ENCODE assay signal across 8 cellular contexts in genomic region chr16:70091104-70091503, GRCh38. TPM values are rescaled to one million over a fixed set of nuclear protein-coding genes. Genes with fewer than 3 reads are reported as not detected.
DNase-seq lines count a peak whose midpoint lies in the region; ATAC-seq, FAIRE-seq and TF ChIP-seq lines count a peak whose summit lies in the region.
"Not testable (repeated sequence)": the region's sequence is repeated elsewhere in the genome, so short reads cannot be mapped to it uniquely, and the experiment has no call there.

No MANE protein-coding gene starts in this region.

- H3K27ac ChIP-seq in VCaP, result peak overlapping the region; percentile 32
- not testable (repeated sequence) for H3K27ac ChIP-seq in HepG2 (ENCODE audit: extremely low read length, insufficient read depth, low read length); transverse colon

- POLR2A ChIA-PET in HepG2 (lab: Yijun Ruan, JAX), result not testable (repeated sequence)

- TF ChIP-seq RAD21 in HepG2 (CRISPR knock-in tag; IDR thresholded peaks at IDR 0.05), result not testable (repeated sequence)

- H3K4me2 ChIP-seq in HepG2 (ENCODE audit: low read depth, low read length), result not testable (repeated sequence)

- not testable (repeated sequence) for BruUV-seq in HepG2 (replicated peaks; lab: Mats Ljungman, UMichigan)

- H3K9ac ChIP-seq in HepG2 (ENCODE audit: insufficient read depth, low read depth, low read length), result not testable (repeated sequence)

- not testable (repeated sequence) for H2AFZ ChIP-seq in HepG2 (ENCODE audit: low read length)

- not testable (repeated sequence) for ATAC-seq in HepG2

- not testable (repeated sequence) for TF ChIP-seq EP300 in HepG2 (IDR thresholded peaks at IDR 0.05; ENCODE audit: low read depth in 2 of 2, low read length in 2 of 2); HepG2 (CRISPR knock-in tag; IDR thresholded peaks at IDR 0.05; ENCODE audit: borderline replicate concordance); transverse colon (IDR thresholded peaks at IDR 0.05; ENCODE audit: low read depth)

- H3K9me3 ChIP-seq in HepG2 (ENCODE audit: low read length); transverse colon: not testable (repeated sequence)

- intact Hi-C loops in HepG2 (cut with micrococcal nuclease; ENCODE audit: unreplicated experiment); transverse colon (cut with DNase I; ENCODE audit: low total_unique reads): not testable (repeated sequence)

- not testable (repeated sequence) for H4K20me1 ChIP-seq in HepG2 (ENCODE audit: insufficient read depth, low read length)

- in situ Hi-C loops in HepG2 (cut with HindIII; ENCODE audit: extremely low pct_ligation_motif_present, low pct_unique_long_range_greater_than_20kb); transverse colon (cut with MboI; ENCODE audit: low pct_ligation_motif_present in 1 of 4, low pct_unique_long_range_greater_than_20kb in 1 of 4, low sequenced_read_pairs in 3 of 4): not testable (repeated sequence)

- peaks cover 27% of the 10 kb centered on the region for H3K4me1 ChIP-seq in HepG2 (ENCODE audit: insufficient read depth, low read length)
- not testable (repeated sequence) for H3K4me1 ChIP-seq in transverse colon

- not testable (repeated sequence) for H3K36me3 ChIP-seq in HepG2 (replicated peaks in 1 of 2; ENCODE audit: control insufficient read depth in 1 of 2, insufficient read depth in 2 of 2, low read length in 2 of 2); transverse colon

- 38% methylated on average over 4 of the region's 4 CpGs for WGBS in HepG2 (ENCODE audit: low lambda C conversion rate)
- WGBS in transverse colon (ENCODE audit: low coverage in 1 of 2), 2 donors, result 61 to 67% methylated on average over 1 to 4 of the region's 4 CpGs

- FAIRE-seq in GM19239 (lab: Jason Lieb, UNC) (peak; percentile 61), islet of Langerhans (lab: Jason Lieb, UNC) (peak; percentile 76), HepG2 (lab: Jason Lieb, UNC) (peak; percentile 56)

- DNase-seq in DMS 273 (lab: John Stamatoyannopoulos, UW; ENCODE audit: unreplicated experiment) (peak; percentile 17), NCI-H69 (lab: John Stamatoyannopoulos, UW) (peak; percentile 2), cerebellum (ENCODE audit: low spot score) (peak; percentile 47), HepG2 (ENCODE audit: low spot score) (peak; percentile 23), transverse colon (peak; percentile 61)
- DNase-seq in GM19239 (ENCODE audit: insufficient read length, low spot score), result not testable (repeated sequence)

- H3K4me3 ChIP-seq in HepG2 (replicated peaks in 1 of 3; ENCODE audit: insufficient read depth in 1 of 3, low read depth in 2 of 3, low read length in 3 of 3); transverse colon: not testable (repeated sequence)

- not testable (repeated sequence) for H3K79me2 ChIP-seq in HepG2 (ENCODE audit: insufficient read depth, low read length)

- not testable (repeated sequence) for H3K27me3 ChIP-seq in HepG2 (ENCODE audit: control insufficient read depth in 1 of 2, insufficient read depth in 2 of 2, low read length in 2 of 2); transverse colon

- CTCF ChIA-PET in HepG2 (lab: Yijun Ruan, JAX; ENCODE audit: low intra/inter-chr PET ratio, low total read pairs), result not testable (repeated sequence)

- not testable (repeated sequence) for TF ChIP-seq CTCF in VCaP (conservative IDR thresholded peaks at IDR 0.05); HepG2 (CRISPR knock-in tag; IDR thresholded peaks at IDR 0.05); transverse colon (IDR thresholded peaks at IDR 0.05)

- not testable (repeated sequence) for TF ChIP-seq POLR2A in HepG2 (IDR thresholded peaks at IDR 0.05; ENCODE audit: insufficient read depth in 1 of 2, low read depth in 2 of 2, low read length in 2 of 2); transverse colon (IDR thresholded peaks at IDR 0.05)

RNA-seq across cellular contexts. Expression of gene PDPR, which starts 23.0 kb away (rescaled TPM):
- total RNA-seq in cerebellum (22.0 TPM), HepG2 (2016; rRNA removed; fragmentation: Illumina TruSeq; extraction: Trizol) (7.2 and 19.5 TPM in 2 replicates), transverse colon (10 to 100 TPM; 29.1 to 36.2 (median 31.7) TPM)
- 4.1 and 4.7 TPM in 2 replicates for total RNA-seq in HepG2 (2016; cell fraction: cytosol; rRNA removed; fragmentation: Illumina TruSeq; extraction: Trizol; ENCODE audit: low read depth)
- 6.8 and 18.8 TPM in 2 replicates for total RNA-seq in HepG2 (2016; cell fraction: insoluble cytoplasmic fraction; rRNA removed; fragmentation: Illumina TruSeq; extraction: Trizol)
- total RNA-seq in HepG2 (2016; cell fraction: membrane; rRNA removed; fragmentation: Illumina TruSeq; extraction: Trizol), result 3.9 TPM in 2 replicates
- 25.7 and 29.8 TPM in 2 replicates for total RNA-seq in HepG2 (2016; cell fraction: nucleus; rRNA removed; fragmentation: Illumina TruSeq; extraction: Trizol)
- polyA plus RNA-seq in HepG2 (2011; rRNA removed), result 29.9 and 30.6 TPM in 2 replicates
- polyA plus RNA-seq in HepG2 (2011; cell fraction: cytosol; rRNA removed), result 18.1 and 18.9 TPM in 2 replicates
- 46.6 and 49.7 TPM in 2 replicates for polyA plus RNA-seq in HepG2 (2011; cell fraction: nucleus; rRNA removed)
- polyA plus RNA-seq in HepG2 (2012), result 17.6 and 18.4 TPM in 2 replicates
- polyA plus RNA-seq in HepG2 (2016; cell fraction: cytosol; fragmentation: Illumina TruSeq; extraction: Trizol; ENCODE audit: low read depth), result 0.85 and 0.92 TPM in 2 replicates
- 5.4 and 6.4 TPM in 2 replicates for polyA plus RNA-seq in HepG2 (2016; cell fraction: insoluble cytoplasmic fraction; fragmentation: Illumina TruSeq; extraction: Trizol; ENCODE audit: low read depth)
- polyA plus RNA-seq in HepG2 (2016; cell fraction: membrane; fragmentation: Illumina TruSeq; extraction: Trizol; ENCODE audit: low read depth), result 1.9 TPM in 2 replicates
- polyA plus RNA-seq in HepG2 (2016; cell fraction: nucleus; fragmentation: Illumina TruSeq; extraction: Trizol; ENCODE audit: insufficient read depth, low read depth), result 41.4 and 43.2 TPM in 2 replicates
- 61.1 and 96.4 TPM in 2 replicates for polyA minus RNA-seq in HepG2 (2011; rRNA and poly(A)+ RNA removed; ENCODE audit: low replicate concordance)
- 25.1 and 32.3 TPM in 2 replicates for polyA minus RNA-seq in HepG2 (2011; cell fraction: cytosol; rRNA and poly(A)+ RNA removed)
- polyA minus RNA-seq in HepG2 (2011; cell fraction: nucleus; rRNA and poly(A)+ RNA removed), result 50.5 and 53.6 TPM in 2 replicates
